20 cellular contexts compared by ENCODE assay signal in the genomic region with DNA sequence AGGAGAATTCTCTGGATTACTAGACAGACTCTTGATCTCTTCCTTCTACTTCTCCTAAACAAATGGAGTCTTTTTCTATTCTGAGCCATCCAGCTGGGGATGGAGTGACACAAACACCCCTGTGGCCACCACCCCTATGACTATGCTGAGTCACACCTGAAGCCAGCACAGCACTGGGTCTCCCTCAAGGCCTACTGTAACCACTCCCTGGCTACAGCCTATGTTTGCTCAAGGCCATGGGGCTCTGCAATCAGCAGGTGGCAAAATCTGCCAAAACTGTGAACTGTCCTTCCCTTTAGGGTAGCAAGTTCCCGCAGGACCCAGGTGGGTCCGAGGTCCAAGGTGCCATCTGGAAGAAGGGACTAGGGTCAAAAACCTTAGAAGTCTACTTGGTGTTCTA.
A peak's percentile ranks its signal among the peaks of the same experiment; 100 is the strongest.
DNase-seq lines count a peak whose midpoint lies in the region; ATAC-seq and TF ChIP-seq lines count a peak whose summit lies in the region.
"Had no signal": no experiment of that assay in that cellular context is flagged by ENCODE, and none has a peak within 500 bp of the region (broad histone marks: within the 10 kb centered on the region; RNA-seq: fewer than 3 reads in every experiment).

No MANE protein-coding gene starts in this region.

- no peak overlapping the region for H3K4me3 ChIP-seq in PC-9
- H3K4me3 ChIP-seq: GM12878 had no signal

- no peak overlapping the region for H3K4me2 ChIP-seq in PC-9

- H3K36me3 ChIP-seq in PC-9 (ENCODE audit: low read depth), result no peaks in the 10 kb centered on the region
- H3K36me3 ChIP-seq: BE2C had no signal

- no peak for ATAC-seq in HG03095 (IDR thresholded peaks at IDR 0.05; ENCODE audit: unreplicated experiment)
- ATAC-seq: GM12878, HCT116 had no signal

- no peaks in the 10 kb centered on the region for H4K20me1 ChIP-seq in PC-9 (ENCODE audit: insufficient read depth)

- no peak overlapping the region for H3K27ac ChIP-seq in PC-9

- H3K9me3 ChIP-seq in PC-9 (ENCODE audit: insufficient read depth, low read depth), result peaks cover 6% of the 10 kb centered on the region; the same call in 1 of the 2 replicates
- H3K9me3 ChIP-seq: BE2C, Caco-2 had no signal

- DNase-seq in NK-92 (lab: John Stamatoyannopoulos, UW; ENCODE audit: unreplicated experiment) (peak; percentile 2), PC-9 (peak in 1 of 2 experiments; percentile 10), mesenteric fat pad (ENCODE audit: low spot score) (peak; percentile 62), epidermal melanocyte (ENCODE audit: insufficient read length, low spot score) (no peak), putamen (ENCODE audit: low spot score) (no peak)
- no peak for DNase-seq in NK-92 treated with Interleukin-12 subunit alpha and Interleukin-12 subunit beta, amount 100 ng/mL, for 24 hours (lab: John Stamatoyannopoulos, UW)
- DNase-seq: 8988T; BE2C; C1 segment of cervical spinal cord; Caco-2; CD4-positive, CD25-positive, alpha-beta regulatory T cell; DMS153; DND-41; EL; GOT3; H7; HFFc6 had no signal

- POLR2A ChIA-PET in PC-9 (lab: Charles Lee; ENCODE audit: unreplicated experiment), result interaction anchor here (0.6 kb wide), 1 partner anchor 40 kb away, joined by 7 read pairs; no protein-coding TSS in a partner anchor

- BruUV-seq in PC-9 (replicated peaks; lab: Mats Ljungman, UMichigan), result no TSS peak

- H3K27me3 ChIP-seq in PC-9 (ENCODE audit: insufficient read depth, low read depth), result no peaks in the 10 kb centered on the region
- H3K27me3 ChIP-seq: BE2C had no signal

- no peaks in the 10 kb centered on the region for H3K79me2 ChIP-seq in PC-9 (ENCODE audit: low read depth)

- H3K4me1 ChIP-seq in PC-9 (replicated peaks; ENCODE audit: insufficient read depth), result 0 out of 2 replicates have a peak, but pooled peaks cover 6% of the 10 kb centered on the region
- H3K4me1 ChIP-seq: BE2C, Caco-2 had no signal

- no peak for TF ChIP-seq CTCF in PC-9 (conservative IDR thresholded peaks at IDR 0.05)

- 0 out of 2 replicates have a peak overlapping the region, but pooled peaks have one; percentile 59 for H2AFZ ChIP-seq in PC-9

- CTCF ChIA-PET in PC-9 (lab: Charles Lee), result no interaction called here

- H3F3A ChIP-seq in PC-9 (ENCODE audit: insufficient read depth, low read depth), result no peaks in the 10 kb centered on the region; the same call in 1 of the 2 replicates

- intact Hi-C loops in PC-9 (cut with micrococcal nuclease; ENCODE audit: unreplicated experiment), result no loop called here

- no peaks in the 10 kb centered on the region for H3K9me2 ChIP-seq in PC-9 (ENCODE audit: insufficient read depth)

Comparison
In these comparisons a context has a peak if more than half of its experiments do, and no peak if none do; other contexts are left out.
1. DNase-seq: peak in NK-92 (single experiment) and mesenteric fat pad (single experiment); none in NK-92 treated with Interleukin-12 subunit alpha and Interleukin-12 subunit beta, amount 100 ng/mL, for 24 hours (single experiment), epidermal melanocyte (single experiment) and putamen (single experiment).